Comparison of ENCODE assay signal across 8 cellular contexts in genomic region chr2:127220102-127220806, GRCh38. TPM values are rescaled to one million over a fixed set of nuclear protein-coding genes. Genes with fewer than 3 reads are reported as not detected.
A peak's percentile ranks its signal among the peaks of the same experiment; 100 is the strongest.
DNase-seq lines count a peak whose midpoint lies in the region; ATAC-seq, FAIRE-seq and TF ChIP-seq lines count a peak whose summit lies in the region.

Gene CYP27C1, minus strand, starts transcription at chr2:127220299. Its CDS starts 29 bp downstream, at chr2:127220270.

- no TSS peak for BruUV-seq in A673 (replicated peaks; lab: Mats Ljungman, UMichigan)

- peak within 1 kb of the TSS; percentile 59 for H3K27ac ChIP-seq in A673 (ENCODE audit: low read depth, low read length, poor library complexity, severe bottlenecking)
- no peak within 1 kb of the TSS for H3K27ac ChIP-seq in HL-60 (replicated peaks)
- H3K27ac ChIP-seq in right lobe of liver, result no peak within 1 kb of the TSS
- H3K27ac ChIP-seq in tibial artery, result no peak within 1 kb of the TSS

- FAIRE-seq in bronchial epithelial cell (lab: Jason Lieb, UNC), result no peak

- peak within 1 kb of the TSS; percentile 88 for H3K4me3 ChIP-seq in A673 (ENCODE audit: low read depth, low read length, poor library complexity, severe bottlenecking)
- peak within 1 kb of the TSS; percentile 24 for H3K4me3 ChIP-seq in HL-60 (replicated peaks; ENCODE audit: insufficient read depth, low read length)
- H3K4me3 ChIP-seq in bronchial epithelial cell (ENCODE audit: low read depth, low read length), result peak within 1 kb of the TSS; percentile 44
- peak within 1 kb of the TSS; percentile 20 to 45 (median 28) for H3K4me3 ChIP-seq in right lobe of liver
- H3K4me3 ChIP-seq in tibial artery, result peak within 1 kb of the TSS; percentile 42 to 60

- CTCF ChIA-PET in A673 (lab: Charles Lee), result interaction anchor here (0.6 kb wide), 1 partner anchor 804 kb away, joined by 10 read pairs; no protein-coding TSS in a partner anchor

- no peaks in the 10 kb centered on the region for H3K9me3 ChIP-seq in A673 (ENCODE audit: low read depth, low read length, poor library complexity, severe bottlenecking)
- H3K9me3 ChIP-seq in right lobe of liver, result no peaks in the 10 kb centered on the region
- H3K9me3 ChIP-seq in tibial artery, result no peaks in the 10 kb centered on the region

- ATAC-seq in right lobe of liver (peak in 2 of 4 donors; percentile 17 to 33), GM19452 (IDR thresholded peaks at IDR 0.05; ENCODE audit: unreplicated experiment) (no peak), GM19023 (IDR thresholded peaks at IDR 0.05; ENCODE audit: unreplicated experiment) (no peak)

- 7% methylated on average over 22 of the region's 43 CpGs for WGBS in right lobe of liver (ENCODE audit: insufficient coverage, low coverage, low lambda C conversion rate, missing lambda C conversion rate)

- TF ChIP-seq CTCF in A673 (conservative IDR thresholded peaks at IDR 0.05; ENCODE audit: low read depth, low read length) (no peak), HL-60 (IDR thresholded peaks at IDR 0.05; ENCODE audit: insufficient read depth, low read length) (no peak), bronchial epithelial cell (IDR thresholded peaks at IDR 0.05; ENCODE audit: insufficient read depth, low read length, severe bottlenecking) (no peak), right lobe of liver (IDR thresholded peaks at IDR 0.05) (no peak), tibial artery (IDR thresholded peaks at IDR 0.05) (no peak)

- intact Hi-C loops in A673 (cut with micrococcal nuclease; ENCODE audit: unreplicated experiment), result no loop called here
- intact Hi-C loops in right lobe of liver (cut with DNase I), result no loop called here
- intact Hi-C loops in tibial artery (cut with DNase I; ENCODE audit: low total_unique reads), result no loop called here

- no peak for TF ChIP-seq POLR2A in right lobe of liver (IDR thresholded peaks at IDR 0.05)

- H3K36me3 ChIP-seq in A673 (ENCODE audit: insufficient read depth, low read length, poor library complexity, severe bottlenecking) (no peaks in the 10 kb centered on the region), bronchial epithelial cell (ENCODE audit: control insufficient read depth, insufficient read depth, low read length) (no peaks in the 10 kb centered on the region), right lobe of liver (no peaks in the 10 kb centered on the region), tibial artery (no peaks in the 10 kb centered on the region)

- POLR2A ChIA-PET in A673 (lab: Charles Lee; ENCODE audit: low non-redundant PET), result no interaction called here

- H3K27me3 ChIP-seq in A673 (replicated peaks; ENCODE audit: insufficient read depth, low read depth, low read length, poor library complexity) (no peaks in the 10 kb centered on the region), HL-60 (ENCODE audit: insufficient read depth, poor library complexity, severe bottlenecking) (peaks cover 43% of the 10 kb centered on the region), bronchial epithelial cell (ENCODE audit: control insufficient read depth, insufficient read depth, low read length) (peaks cover 7% of the 10 kb centered on the region), right lobe of liver (peaks cover 0 to 3% of the 10 kb centered on the region in 2 donors), tibial artery (peaks cover 0 to 46% of the 10 kb centered on the region in 2 donors)

- H3K4me1 ChIP-seq in A673 (ENCODE audit: insufficient read depth, low read length, poor library complexity, severe bottlenecking) (peaks cover 15% of the 10 kb centered on the region), right lobe of liver (peaks cover 0 to 12% (median 4%) of the 10 kb centered on the region in 4 donors), tibial artery (peaks cover 8 to 23% (median 18%) of the 10 kb centered on the region in 4 donors)

- DNase-seq in A673 (ENCODE audit: low spot score) (peak; percentile 58), HL-60 (ENCODE audit: low read depth in 1 of 2, low spot score in 1 of 2) (no peak), bronchial epithelial cell (ENCODE audit: low read depth) (no peak), right lobe of liver (no peak), tibial artery (no peak), COR-L47 (lab: John Stamatoyannopoulos, UW) (no peak)

RNA-seq across cellular contexts. Expression of gene CYP27C1, which starts in this region (rescaled TPM):
- 3.0 and 4.2 TPM in 2 replicates for total RNA-seq in A673 (2021)
- total RNA-seq in bronchial epithelial cell, result 0.26 and 0.38 TPM in 2 replicates
- under 1 TPM in 1 of 6 experiments, not detected in 5; 0.05 TPM for total RNA-seq in right lobe of liver

Comparison
In these comparisons a context has a peak if more than half of its experiments do, and no peak if none do; other contexts are left out.
1. H3K4me3 ChIP-seq: peak in every context shown above with its lines; median percentile 88 in A673; 51 in tibial artery; 44 in bronchial epithelial cell; 28 in right lobe of liver; 24 in HL-60.